In genomic region chr7:23422384-23422783, GRCh38 we compare ENCODE assay signal across 25 cellular contexts.
"Had no signal": no experiment of that assay in that cellular context is flagged by ENCODE, and none has a peak within 500 bp of the region (broad histone marks: within the 10 kb centered on the region; RNA-seq: fewer than 3 reads in every experiment).

No MANE protein-coding gene starts in this region.

- H3K4me1 ChIP-seq: left lung, spleen, testis, upper lobe of left lung had no signal

- H3K9me3 ChIP-seq: left lung, spleen, testis, upper lobe of left lung had no signal

- FAIRE-seq: bronchial epithelial cell, endometrium, kidney had no signal

- H3K27me3 ChIP-seq: foreskin keratinocyte, testis, upper lobe of left lung had no signal

- DNase-seq: activated B cell treated with CpG ODN at 0.5 μM for 24 hours; activated CD4-positive, alpha-beta T cell treated with anti-CD3 and anti-CD28 coated beads for 36 hours; activated CD4-positive, alpha-beta T cell treated with anti-CD3 and anti-CD28 coated beads, Interleukin-2, amount 50 U/mL, for 4 hours; activated CD8-positive, alpha-beta memory T cell treated with anti-CD3 and anti-CD28 coated beads for 24 hours; activated naive CD4-positive, alpha-beta T cell treated with anti-CD3 and anti-CD28 coated beads, Interleukin-2, amount 10 ng/mL, durations not matched to agents 7 days and 5 days; activated T-cell treated with anti-CD3 and anti-CD28 coated beads, Interleukin-2, amount 50 U/mL, for 48 hours; amygdala; cerebellar nuclear complex; cortex of kidney; foreskin keratinocyte; kidney; left lung; midbrain; occipital lobe; posterior cingulate gyrus; spleen; stimulated activated CD4-positive, alpha-beta T cell treated with anti-CD3 and anti-CD28 coated beads, Interleukin-4, amount 100 ng/mL, for 1 hour; stimulated activated naive CD4-positive, alpha-beta T cell; T-helper 9 cell; testis had no signal

- H3K36me3 Mint-ChIP-seq: activated naive CD4-positive, alpha-beta T cell treated with anti-CD3 and anti-CD28 coated beads, Interleukin-2, amount 10 ng/mL, durations not matched to agents 7 days and 5 days had no signal

- H3K4me3 ChIP-seq: left lung, lung, spleen, testis, upper lobe of left lung had no signal

- H3K36me3 ChIP-seq: left lung, spleen, upper lobe of left lung had no signal

- ATAC-seq: activated CD4-positive, alpha-beta T cell treated with anti-CD3 and anti-CD28 coated beads for 36 hours; foreskin keratinocyte; left lung had no signal

- H3K27ac ChIP-seq: foreskin keratinocyte, left lung, spleen, testis, upper lobe of left lung had no signal

- H3K27me3 Mint-ChIP-seq: activated B cell treated with CpG ODN at 0.5 μM for 24 hours had no signal

- H3K9me3 Mint-ChIP-seq: activated B cell treated with CpG ODN at 0.5 μM for 24 hours; activated naive CD4-positive, alpha-beta T cell treated with anti-CD3 and anti-CD28 coated beads, Interleukin-2, amount 10 ng/mL, durations not matched to agents 7 days and 5 days; nephron had no signal

- H3K4me3 Mint-ChIP-seq: activated B cell treated with CpG ODN at 0.5 μM for 24 hours; activated CD4-positive, alpha-beta T cell treated with anti-CD3 and anti-CD28 coated beads for 36 hours; activated naive CD4-positive, alpha-beta T cell treated with anti-CD3 and anti-CD28 coated beads, Interleukin-2, amount 10 ng/mL, durations not matched to agents 7 days and 5 days; nephron had no signal

- H3K27ac Mint-ChIP-seq: activated B cell treated with CpG ODN at 0.5 μM for 24 hours; activated CD4-positive, alpha-beta T cell treated with anti-CD3 and anti-CD28 coated beads for 36 hours; activated naive CD4-positive, alpha-beta T cell treated with anti-CD3 and anti-CD28 coated beads, Interleukin-2, amount 10 ng/mL, durations not matched to agents 7 days and 5 days had no signal
